In the genomic region with DNA sequence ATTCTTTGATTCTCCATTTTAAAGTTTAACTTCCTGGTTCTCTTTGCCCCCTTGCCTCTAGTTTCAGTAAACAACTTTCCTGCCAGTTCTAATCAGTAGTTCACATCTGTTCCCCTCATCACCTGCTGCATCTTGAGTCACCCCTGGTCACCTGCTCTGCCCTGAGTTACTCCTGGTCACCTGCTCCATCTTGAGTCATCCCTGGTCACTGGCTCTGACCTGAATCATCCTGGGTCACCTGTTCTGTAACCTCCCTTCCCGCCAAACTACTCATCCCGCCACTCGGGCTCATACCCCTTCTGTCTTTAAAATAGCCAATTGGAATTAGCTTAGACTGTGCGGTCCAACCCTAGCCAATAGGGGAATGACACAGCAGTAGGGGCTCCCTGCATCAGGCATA, we compare ENCODE assay signal across 8 cellular contexts.
A peak's percentile ranks its signal among the peaks of the same experiment; 100 is the strongest.
DNase-seq lines count a peak whose midpoint lies in the region; ATAC-seq, FAIRE-seq and TF ChIP-seq lines count a peak whose summit lies in the region.
"Not testable (repeated sequence)": the region's sequence is repeated elsewhere in the genome, so short reads cannot be mapped to it uniquely, and the experiment has no call there.

No MANE protein-coding gene starts in this region.

- not testable (repeated sequence) for TF ChIP-seq EP300 in H1 (IDR thresholded peaks at IDR 0.05; ENCODE audit: borderline replicate concordance in 1 of 2, low read depth in 2 of 2, low read length in 2 of 2); transverse colon (IDR thresholded peaks at IDR 0.05; ENCODE audit: low read depth)

- DNase-seq in Caki2 (ENCODE audit: low read depth): peak; percentile 76
- peak; percentile 6 for DNase-seq in HK-2 (ENCODE audit: unreplicated experiment)
- not testable (repeated sequence) for DNase-seq in OCI-LY7 (ENCODE audit: low spot score); activated T-helper 1 cell treated with anti-CD3 and anti-CD28 coated beads, Interleukin-12 subunit alpha, Interleukin-12 subunit beta, Interleukin-2, Interleukin-4 antibody, amounts not matched to agents 30 ng/mL and 10 ng/mL and 1 ng/mL, durations not matched to agents 14 hours and 24 hours and 36 hours (ENCODE audit: low spot score); H1 (ENCODE audit: low read depth in 1 of 2, low spot score in 2 of 2); natural killer cell
- DNase-seq in hepatocyte (ENCODE audit: low spot score): peak; percentile 47
- peak; percentile 32 for DNase-seq in transverse colon

- BruUV-seq in OCI-LY7 (replicated peaks; lab: Mats Ljungman, UMichigan): not testable (repeated sequence)

- H3K4me1 Mint-ChIP-seq in activated T-helper 1 cell treated with anti-CD3 and anti-CD28 coated beads, Interleukin-12 subunit alpha, Interleukin-12 subunit beta, Interleukin-2, Interleukin-4 antibody, amounts not matched to agents 30 ng/mL and 10 ng/mL and 1 ng/mL, durations not matched to agents 14 hours and 24 hours and 36 hours (ENCODE audit: low read depth): not testable (repeated sequence)
- H3K4me1 Mint-ChIP-seq in natural killer cell: peaks cover 53 to 64% of the 10 kb centered on the region in 2 donors

- H3K23me2 ChIP-seq in H1 (ENCODE audit: low read depth, low read length): not testable (repeated sequence)

- not testable (repeated sequence) for H3K9me2 ChIP-seq in OCI-LY7 (ENCODE audit: insufficient read depth, low read length); hepatocyte (replicated peaks; ENCODE audit: insufficient read depth)

- H2AFZ ChIP-seq in OCI-LY7 (ENCODE audit: low read length); H1 (ENCODE audit: low read length); hepatocyte: not testable (repeated sequence)

- POLR2A ChIA-PET in OCI-LY7 (lab: Charles Lee): interaction anchor here (0.6 to 0.9 kb wide), 2 partner anchors 11 to 20 kb away, joined by 3 read pairs; no protein-coding TSS in a partner anchor
- POLR2A ChIA-PET in H1 (lab: Charles Lee; ENCODE audit: partially characterized antibody): not testable (repeated sequence)

- 94% methylated on average over 4 of the region's 4 CpGs; no CpG with 5 or more reads in 1 of the 2 experiments for WGBS in H1 (ENCODE audit: extremely low coverage in 1 of 2, insufficient coverage in 1 of 2, insufficient read length in 1 of 2, insufficient replicate concordance in 2 of 2, low coverage in 1 of 2, low lambda C conversion rate in 2 of 2, missing lambda C conversion rate in 1 of 2), 2 experiments
- WGBS in hepatocyte (ENCODE audit: low lambda C conversion rate, missing lambda C conversion rate): 97% methylated on average over 4 of the region's 4 CpGs
- 97% methylated on average over 4 of the region's 4 CpGs; no CpG with 5 or more reads in 1 of the 2 donors for WGBS in transverse colon (ENCODE audit: low coverage in 1 of 2), 2 donors

- not testable (repeated sequence) for TF ChIP-seq RAD21 in H1 (IDR thresholded peaks at IDR 0.05 in 1 of 2, conservative IDR thresholded peaks at IDR 0.05 in 1 of 2; ENCODE audit: low read depth in 2 of 2, low read length in 2 of 2)

- not testable (repeated sequence) for H3K18ac ChIP-seq in H1 (ENCODE audit: extremely low read depth, low read length)

- H3K36me3 Mint-ChIP-seq in activated T-helper 1 cell treated with anti-CD3 and anti-CD28 coated beads, Interleukin-12 subunit alpha, Interleukin-12 subunit beta, Interleukin-2, Interleukin-4 antibody, amounts not matched to agents 30 ng/mL and 10 ng/mL and 1 ng/mL, durations not matched to agents 14 hours and 24 hours and 36 hours (ENCODE audit: low read depth): not testable (repeated sequence)
- peaks cover 19% of the 10 kb centered on the region for H3K36me3 Mint-ChIP-seq in natural killer cell

- in situ Hi-C loops in Caki2 (cut with HindIII; ENCODE audit: low pct_unique_long_range_greater_than_20kb, low sequenced_read_pairs); transverse colon (cut with MboI; ENCODE audit: low pct_ligation_motif_present in 1 of 4, low pct_unique_long_range_greater_than_20kb in 1 of 4, low sequenced_read_pairs in 3 of 4): not testable (repeated sequence)

- H2AK5ac ChIP-seq in H1 (ENCODE audit: low read depth, low read length): not testable (repeated sequence)

- not testable (repeated sequence) for H3K4me3 ChIP-seq in OCI-LY7 (ENCODE audit: low read depth, low read length, poor library complexity, severe bottlenecking); H1 (ENCODE audit: extremely low read depth in 1 of 4, insufficient read depth in 2 of 4, low read depth in 3 of 4, low read length in 4 of 4); hepatocyte; transverse colon

- peak overlapping the region; percentile 2 for H3K27ac Mint-ChIP-seq in activated T-helper 1 cell treated with anti-CD3 and anti-CD28 coated beads, Interleukin-12 subunit alpha, Interleukin-12 subunit beta, Interleukin-2, Interleukin-4 antibody, amounts not matched to agents 30 ng/mL and 10 ng/mL and 1 ng/mL, durations not matched to agents 14 hours and 24 hours and 36 hours
- peak overlapping the region; percentile 25 to 33 for H3K27ac Mint-ChIP-seq in natural killer cell

- H4K91ac ChIP-seq in H1 (replicated peaks; ENCODE audit: insufficient read length, low read length): not testable (repeated sequence)

- CTCF ChIA-PET in OCI-LY7 (lab: Charles Lee; ENCODE audit: unreplicated experiment): not testable (repeated sequence)
- CTCF ChIA-PET in H1 (lab: Charles Lee; ENCODE audit: partially characterized antibody): interaction anchor here (1.8 kb wide), 1 partner anchor 21 kb away, joined by 4 read pairs; no protein-coding TSS in a partner anchor

- H3K79me2 ChIP-seq in OCI-LY7 (ENCODE audit: insufficient read depth, low read depth, low read length) (peaks cover 39% of the 10 kb centered on the region), H1 (ENCODE audit: control insufficient read depth in 1 of 2, insufficient read depth in 2 of 2, low read length in 2 of 2) (peaks cover 3 to 97% of the 10 kb centered on the region in 2 experiments; a peak in 3 of 4 replicates), hepatocyte (peaks cover 97% of the 10 kb centered on the region)

- H3K79me1 ChIP-seq in H1 (ENCODE audit: low read depth, low read length): not testable (repeated sequence)

- TF ChIP-seq POLR2A in H1 (IDR thresholded peaks at IDR 0.05; ENCODE audit: control extremely low read depth in 1 of 2, low read depth in 2 of 2, low read length in 2 of 2); transverse colon (IDR thresholded peaks at IDR 0.05): not testable (repeated sequence)

- H4K5ac ChIP-seq in H1 (ENCODE audit: insufficient read length, low read depth, low read length): not testable (repeated sequence)

- H4K20me1 ChIP-seq in OCI-LY7 (ENCODE audit: insufficient read depth, low read length); hepatocyte (ENCODE audit: insufficient read depth, poor library complexity, severe bottlenecking): not testable (repeated sequence)
- H4K20me1 ChIP-seq in H1 (replicated peaks in 1 of 2; ENCODE audit: control insufficient read depth in 1 of 2, insufficient read depth in 2 of 2, low read length in 2 of 2): peaks cover 14 to 27% of the 10 kb centered on the region in 2 experiments

- not testable (repeated sequence) for H3K27me3 ChIP-seq in H1 (replicated peaks in 1 of 4; ENCODE audit: control insufficient read depth in 3 of 4, extremely low read depth in 1 of 4, insufficient read depth in 3 of 4, low read length in 3 of 4); hepatocyte; transverse colon

- not testable (repeated sequence) for TF ChIP-seq CTCF in OCI-LY7 (conservative IDR thresholded peaks at IDR 0.05; ENCODE audit: low read length); H1 (IDR thresholded peaks at IDR 0.05; ENCODE audit: control extremely low read depth in 1 of 3, insufficient read depth in 1 of 3, low read depth in 1 of 3, low read length in 3 of 3); hepatocyte (IDR thresholded peaks at IDR 0.05; ENCODE audit: poor library complexity); natural killer cell (IDR thresholded peaks at IDR 0.05); transverse colon (IDR thresholded peaks at IDR 0.05)

- H3K4me3 Mint-ChIP-seq in activated T-helper 1 cell treated with anti-CD3 and anti-CD28 coated beads, Interleukin-12 subunit alpha, Interleukin-12 subunit beta, Interleukin-2, Interleukin-4 antibody, amounts not matched to agents 30 ng/mL and 10 ng/mL and 1 ng/mL, durations not matched to agents 14 hours and 24 hours and 36 hours; natural killer cell: not testable (repeated sequence)

- H2BK120ac ChIP-seq in H1 (replicated peaks; ENCODE audit: low read depth, low read length): not testable (repeated sequence)

- peaks cover 13% of the 10 kb centered on the region; the same call in 1 of the 2 replicates for H3K9me3 ChIP-seq in OCI-LY7 (ENCODE audit: low read length)
- not testable (repeated sequence) for H3K9me3 ChIP-seq in H1 (ENCODE audit: insufficient read depth in 2 of 2, low read depth in 1 of 2, low read length in 1 of 2); hepatocyte (ENCODE audit: low read depth); transverse colon

- not testable (repeated sequence) for ATAC-seq in natural killer cell

- H2BK15ac ChIP-seq in H1 (ENCODE audit: low read length): not testable (repeated sequence)

- FAIRE-seq in H1 (lab: Jason Lieb, UNC): not testable (repeated sequence)

- H3K4me1 ChIP-seq in OCI-LY7 (ENCODE audit: insufficient read depth, low read length, poor library complexity, severe bottlenecking): peaks cover 27% of the 10 kb centered on the region
- H3K4me1 ChIP-seq in H1 (replicated peaks in 1 of 4; ENCODE audit: control insufficient read depth in 3 of 4, insufficient read depth in 4 of 4, low read length in 3 of 4); hepatocyte (ENCODE audit: insufficient read depth); transverse colon: not testable (repeated sequence)

- H3K27me3 Mint-ChIP-seq in activated T-helper 1 cell treated with anti-CD3 and anti-CD28 coated beads, Interleukin-12 subunit alpha, Interleukin-12 subunit beta, Interleukin-2, Interleukin-4 antibody, amounts not matched to agents 30 ng/mL and 10 ng/mL and 1 ng/mL, durations not matched to agents 14 hours and 24 hours and 36 hours (ENCODE audit: insufficient read depth); natural killer cell (ENCODE audit: low read depth in 2 of 2): not testable (repeated sequence)

- H3K4ac ChIP-seq in H1 (replicated peaks; ENCODE audit: insufficient read length, low read depth, low read length): not testable (repeated sequence)

- H3K56ac ChIP-seq in H1 (replicated peaks; ENCODE audit: insufficient read length, low read depth, low read length): not testable (repeated sequence)

- H3K23ac ChIP-seq in H1 (ENCODE audit: insufficient read length): not testable (repeated sequence)

- not testable (repeated sequence) for H3K14ac ChIP-seq in H1 (ENCODE audit: insufficient read length)

- H3K27ac ChIP-seq in OCI-LY7 (ENCODE audit: low read depth, low read length, poor library complexity, severe bottlenecking) (peak overlapping the region; percentile 36), hepatocyte (peak overlapping the region; percentile 74)
- not testable (repeated sequence) for H3K27ac ChIP-seq in H1 (ENCODE audit: low read depth, low read length); transverse colon

- intact Hi-C loops in OCI-LY7 (cut with micrococcal nuclease; ENCODE audit: unreplicated experiment): loop anchor here (5.0 kb wide), 1 partner anchor 72 kb away; no protein-coding TSS in a partner anchor
- intact Hi-C loops in activated T-helper 1 cell treated with anti-CD3 and anti-CD28 coated beads, Interleukin-12 subunit alpha, Interleukin-12 subunit beta, Interleukin-2, Interleukin-4 antibody, amounts not matched to agents 30 ng/mL and 10 ng/mL and 1 ng/mL, durations not matched to agents 14 hours and 24 hours and 36 hours (cut with micrococcal nuclease); natural killer cell (cut with micrococcal nuclease); transverse colon (cut with DNase I; ENCODE audit: low total_unique reads): not testable (repeated sequence)

- H3K4me2 ChIP-seq in OCI-LY7 (ENCODE audit: low read length); H1 (ENCODE audit: insufficient read depth in 1 of 2, low read depth in 2 of 2, low read length in 2 of 2); hepatocyte: not testable (repeated sequence)

- H3K9ac ChIP-seq in H1 (replicated peaks in 1 of 4; ENCODE audit: extremely low read depth in 1 of 4, low read depth in 3 of 4, low read length in 3 of 4): not testable (repeated sequence)

- H3K9me3 Mint-ChIP-seq in activated T-helper 1 cell treated with anti-CD3 and anti-CD28 coated beads, Interleukin-12 subunit alpha, Interleukin-12 subunit beta, Interleukin-2, Interleukin-4 antibody, amounts not matched to agents 30 ng/mL and 10 ng/mL and 1 ng/mL, durations not matched to agents 14 hours and 24 hours and 36 hours: peaks cover 13% of the 10 kb centered on the region
- H3K9me3 Mint-ChIP-seq in natural killer cell: peaks cover 0 to 19% of the 10 kb centered on the region in 2 donors

- not testable (repeated sequence) for H2BK12ac ChIP-seq in H1 (ENCODE audit: low read depth, low read length)

- not testable (repeated sequence) for H3K36me3 ChIP-seq in OCI-LY7 (ENCODE audit: insufficient read depth, low read length); H1 (ENCODE audit: control insufficient read depth in 2 of 4, insufficient read depth in 4 of 4, low read length in 3 of 4); hepatocyte (replicated peaks; ENCODE audit: insufficient read depth, low read depth); transverse colon

- not testable (repeated sequence) for H2BK5ac ChIP-seq in H1 (ENCODE audit: low read depth, low read length)

- H4K8ac ChIP-seq in H1 (ENCODE audit: extremely low read depth, insufficient read depth, low read length): not testable (repeated sequence)

- not testable (repeated sequence) for H2BK20ac ChIP-seq in H1 (ENCODE audit: low read length)
